ENCODE assay signal across 8 cellular contexts in the genomic region with DNA sequence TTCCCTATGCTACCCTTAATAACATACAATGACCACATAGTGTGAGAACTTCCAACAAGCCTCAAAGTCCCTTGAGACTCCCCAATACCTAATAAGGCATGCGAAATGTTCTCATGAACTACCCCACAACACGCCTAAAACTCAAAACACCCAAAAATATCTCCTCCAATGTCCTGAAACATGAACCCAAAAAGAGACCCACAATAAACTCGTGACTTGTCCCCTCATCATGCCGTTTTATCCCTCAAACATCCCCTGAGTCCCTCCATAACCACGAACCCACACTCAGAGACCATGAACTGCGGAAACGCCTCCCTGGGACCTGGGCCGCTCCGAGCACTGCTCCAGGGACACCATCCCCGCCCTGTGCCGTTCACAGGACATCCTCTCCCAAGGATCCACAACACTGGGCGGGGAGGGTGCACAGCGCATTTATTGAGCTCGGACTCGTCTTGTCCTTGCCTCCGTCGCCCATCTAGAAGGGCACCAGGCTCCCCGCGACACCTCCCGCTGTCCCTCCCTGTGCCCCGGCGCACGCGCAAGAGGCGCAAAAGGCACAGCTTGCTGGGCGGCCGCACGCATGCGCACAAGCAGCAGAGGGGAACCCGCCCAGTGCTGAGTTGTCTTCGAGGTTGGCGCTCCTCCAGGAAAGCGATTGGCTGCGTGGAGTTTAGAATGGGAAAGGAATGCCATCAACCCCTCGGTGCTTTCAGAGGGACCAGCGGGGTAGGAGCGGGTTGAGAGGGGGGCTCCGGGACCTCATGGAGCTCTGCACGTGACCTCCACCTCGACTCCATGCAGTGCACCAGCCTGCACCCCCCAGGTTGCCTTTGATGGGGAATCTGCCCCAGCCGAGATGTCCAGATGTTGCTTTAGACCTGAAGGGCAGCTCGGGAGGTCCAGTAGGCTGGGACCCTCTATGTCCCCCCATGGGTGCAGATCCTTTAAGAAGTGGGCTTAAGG. TPM values are rescaled to one million over a fixed set of nuclear protein-coding genes. Genes with fewer than 3 reads are reported as not detected.
DNase-seq lines count a peak whose midpoint lies in the region; ATAC-seq, FAIRE-seq and TF ChIP-seq lines count a peak whose summit lies in the region.

No MANE protein-coding gene starts in this region.

- H2AFZ ChIP-seq in HepG2 (ENCODE audit: low read length), result no peak overlapping the region

- intact Hi-C loops in activated CD4-positive, alpha-beta T cell treated with anti-CD3 and anti-CD28 coated beads for 36 hours (cut with DNase I, micrococcal nuclease), result loop anchor here in 1 of 2 experiments (1.0 kb wide), 1 partner anchor 17 kb away; no protein-coding TSS in a partner anchor
- intact Hi-C loops in HepG2 (cut with micrococcal nuclease; ENCODE audit: unreplicated experiment), result no loop called here

- H3K9me3 ChIP-seq in HepG2 (ENCODE audit: low read length), result no peaks in the 10 kb centered on the region

- in situ Hi-C loops in HepG2 (cut with HindIII; ENCODE audit: extremely low pct_ligation_motif_present, low pct_unique_long_range_greater_than_20kb), result no loop called here

- WGBS in HepG2 (ENCODE audit: low lambda C conversion rate), result 96% methylated on average over 42 of the region's 42 CpGs

- H3K27me3 ChIP-seq in H7 (ENCODE audit: control insufficient read depth, insufficient read depth, low read length) (no peaks in the 10 kb centered on the region), HepG2 (ENCODE audit: control insufficient read depth in 1 of 2, insufficient read depth in 2 of 2, low read length in 2 of 2) (no peaks in the 10 kb centered on the region)

- no peak overlapping the region for H3K27ac ChIP-seq in HepG2 (ENCODE audit: extremely low read length, insufficient read depth, low read length)

- peaks cover 13% of the 10 kb centered on the region for H3K4me1 Mint-ChIP-seq in activated CD4-positive, alpha-beta T cell treated with anti-CD3 and anti-CD28 coated beads for 36 hours

- POLR2A ChIA-PET in activated CD4-positive, alpha-beta T cell treated with anti-CD3 and anti-CD28 coated beads for 36 hours (lab: Charles Lee), result interaction anchor here (0.6 kb wide), 1 partner anchor 24 kb away, joined by 3 read pairs; no protein-coding TSS in a partner anchor
- POLR2A ChIA-PET in HepG2 (lab: Yijun Ruan, JAX), result no interaction called here

- H3K9me3 Mint-ChIP-seq in activated CD4-positive, alpha-beta T cell treated with anti-CD3 and anti-CD28 coated beads for 36 hours (ENCODE audit: low read depth), result no peaks in the 10 kb centered on the region

- H3K27ac Mint-ChIP-seq in activated CD4-positive, alpha-beta T cell treated with anti-CD3 and anti-CD28 coated beads for 36 hours, result peak overlapping the region; percentile 20

- no peaks in the 10 kb centered on the region for H4K20me1 ChIP-seq in HepG2 (ENCODE audit: insufficient read depth, low read length)

- no peak for TF ChIP-seq RAD21 in HepG2 (CRISPR knock-in tag; IDR thresholded peaks at IDR 0.05)

- H3K4me3 ChIP-seq in H7 (ENCODE audit: insufficient read depth, low read depth, low read length), result peak overlapping the region; percentile 17; the same call in 1 of the 2 replicates
- H3K4me3 ChIP-seq in HepG2 (replicated peaks in 1 of 3; ENCODE audit: insufficient read depth in 1 of 3, low read depth in 2 of 3, low read length in 3 of 3), result no peak overlapping the region

- no peak for TF ChIP-seq EP300 in HepG2 (IDR thresholded peaks at IDR 0.05; ENCODE audit: low read depth in 2 of 2, low read length in 2 of 2)
- TF ChIP-seq EP300 in HepG2 (CRISPR knock-in tag; IDR thresholded peaks at IDR 0.05; ENCODE audit: borderline replicate concordance), result no peak

- peak; percentile 99 for ATAC-seq in activated CD4-positive, alpha-beta T cell treated with anti-CD3 and anti-CD28 coated beads for 36 hours
- no peak for ATAC-seq in HepG2

- H3K4me2 ChIP-seq in HepG2 (ENCODE audit: low read depth, low read length), result no peak overlapping the region

- H3K4me3 Mint-ChIP-seq in activated CD4-positive, alpha-beta T cell treated with anti-CD3 and anti-CD28 coated beads for 36 hours, result peak overlapping the region; percentile 72

- TF ChIP-seq CTCF in HepG2 (CRISPR knock-in tag; IDR thresholded peaks at IDR 0.05), result no peak

- peak; percentile 83 for DNase-seq in DMS153 treated with DMSO at 0.1 percent for 48 hours (lab: John Stamatoyannopoulos, UW; ENCODE audit: unreplicated experiment)
- DNase-seq in H7, result no peak
- peak; percentile 90 for DNase-seq in NCI-H2196 treated with DMSO at 0.1 percent for 48 hours (lab: John Stamatoyannopoulos, UW; ENCODE audit: unreplicated experiment)
- DNase-seq in activated CD4-positive, alpha-beta T cell treated with anti-CD3 and anti-CD28 coated beads for 36 hours, result peak; percentile 93
- peak; percentile 96 for DNase-seq in cerebellum (ENCODE audit: low spot score)
- DNase-seq in HepG2 (ENCODE audit: low spot score), result no peak
- peak; percentile 90 for DNase-seq in stimulated activated CD4-positive, alpha-beta T cell treated with anti-CD3 and anti-CD28 coated beads, Interleukin-4, amount 100 ng/mL, for 24 hours
- DNase-seq in NCI-H510A (lab: John Stamatoyannopoulos, UW), result no peak

- CTCF ChIA-PET in activated CD4-positive, alpha-beta T cell treated with anti-CD3 and anti-CD28 coated beads for 36 hours (lab: Charles Lee), result interaction anchor here (0.6 to 1.6 kb wide), 13 partner anchors 10 to 540 kb away, joined by 3 to 12 read pairs (median 3); a partner anchor contains a TSS
- CTCF ChIA-PET in HepG2 (lab: Yijun Ruan, JAX; ENCODE audit: low intra/inter-chr PET ratio, low total read pairs), result no interaction called here

- no TSS peak for BruUV-seq in HepG2 (replicated peaks; lab: Mats Ljungman, UMichigan)

- FAIRE-seq in HepG2 (lab: Jason Lieb, UNC), result no peak

- H3K9ac ChIP-seq in HepG2 (ENCODE audit: insufficient read depth, low read depth, low read length), result no peak overlapping the region

- TF ChIP-seq POLR2A in HepG2 (IDR thresholded peaks at IDR 0.05; ENCODE audit: insufficient read depth in 1 of 2, low read depth in 2 of 2, low read length in 2 of 2), result no peak

- H3K27me3 Mint-ChIP-seq in activated CD4-positive, alpha-beta T cell treated with anti-CD3 and anti-CD28 coated beads for 36 hours, result no peaks in the 10 kb centered on the region

- H3K36me3 ChIP-seq in H7 (replicated peaks; ENCODE audit: control insufficient read depth, insufficient read depth, low read length), result no peaks in the 10 kb centered on the region
- H3K36me3 ChIP-seq in HepG2 (replicated peaks in 1 of 2; ENCODE audit: control insufficient read depth in 1 of 2, insufficient read depth in 2 of 2, low read length in 2 of 2), result no peaks in the 10 kb centered on the region

- no peaks in the 10 kb centered on the region for H3K79me2 ChIP-seq in HepG2 (ENCODE audit: insufficient read depth, low read length)

- no peaks in the 10 kb centered on the region for H3K36me3 Mint-ChIP-seq in activated CD4-positive, alpha-beta T cell treated with anti-CD3 and anti-CD28 coated beads for 36 hours (ENCODE audit: low read depth)

- H3K4me1 ChIP-seq in HepG2 (ENCODE audit: insufficient read depth, low read length), result peaks cover 88% of the 10 kb centered on the region

RNA-seq across cellular contexts. Expression of a gene that starts 8.8 kb away (rescaled TPM):
- total RNA-seq in H7 (2014; rRNA removed; shearing (Covaris generic)), result not detected in 2 replicates
- total RNA-seq in activated CD4-positive, alpha-beta T cell treated with anti-CD3 and anti-CD28 coated beads for 36 hours, result not detected
- total RNA-seq in cerebellum (0.45 TPM), HepG2 (2016; rRNA removed; fragmentation: Illumina TruSeq; extraction: Trizol) (not detected in 2 replicates)
- not detected in 2 replicates for total RNA-seq in HepG2 (2016; cell fraction: cytosol; rRNA removed; fragmentation: Illumina TruSeq; extraction: Trizol; ENCODE audit: low read depth)
- not detected in 2 replicates for total RNA-seq in HepG2 (2016; cell fraction: insoluble cytoplasmic fraction; rRNA removed; fragmentation: Illumina TruSeq; extraction: Trizol)
- total RNA-seq in HepG2 (2016; cell fraction: membrane; rRNA removed; fragmentation: Illumina TruSeq; extraction: Trizol), result not detected in 2 replicates
- not detected in 2 replicates for total RNA-seq in HepG2 (2016; cell fraction: nucleus; rRNA removed; fragmentation: Illumina TruSeq; extraction: Trizol)
- 4.9 and 5.5 TPM in 2 replicates for polyA plus RNA-seq in HepG2 (2011; rRNA removed)
- polyA plus RNA-seq in HepG2 (2011; cell fraction: cytosol; rRNA removed), result 2.7 and 4.0 TPM in 2 replicates
- polyA plus RNA-seq in HepG2 (2011; cell fraction: nucleus; rRNA removed), result 3.8 and 4.8 TPM in 2 replicates
- 3.1 and 5.9 TPM in 2 replicates for polyA plus RNA-seq in HepG2 (2012)
- not detected in 2 replicates for polyA plus RNA-seq in HepG2 (2016; cell fraction: cytosol; fragmentation: Illumina TruSeq; extraction: Trizol; ENCODE audit: low read depth)
- not detected in 2 replicates for polyA plus RNA-seq in HepG2 (2016; cell fraction: insoluble cytoplasmic fraction; fragmentation: Illumina TruSeq; extraction: Trizol; ENCODE audit: low read depth)
- not detected in 2 replicates for polyA plus RNA-seq in HepG2 (2016; cell fraction: membrane; fragmentation: Illumina TruSeq; extraction: Trizol; ENCODE audit: low read depth)
- not detected in 2 replicates for polyA plus RNA-seq in HepG2 (2016; cell fraction: nucleus; fragmentation: Illumina TruSeq; extraction: Trizol; ENCODE audit: insufficient read depth, low read depth)
- polyA minus RNA-seq in HepG2 (2011; rRNA and poly(A)+ RNA removed; ENCODE audit: low replicate concordance), result 1.1 and 15.3 TPM in 2 replicates
- polyA minus RNA-seq in HepG2 (2011; cell fraction: cytosol; rRNA and poly(A)+ RNA removed), result 0.99 TPM in 1 of 2 replicates, not detected in the other
- polyA minus RNA-seq in HepG2 (2011; cell fraction: nucleus; rRNA and poly(A)+ RNA removed), result 2.6 TPM in 1 of 2 replicates, not detected in the other

RNA-seq across cellular contexts. Expression of a gene that starts 10.5 kb away (rescaled TPM):
- 2.9 and 10.4 TPM in 2 replicates for total RNA-seq in H7 (2014; rRNA removed; shearing (Covaris generic))
- under 1 TPM; 0.66 to 0.67 TPM for total RNA-seq in activated CD4-positive, alpha-beta T cell treated with anti-CD3 and anti-CD28 coated beads for 36 hours
- total RNA-seq in cerebellum, result 2.7 TPM
- total RNA-seq in HepG2 (2016; rRNA removed; fragmentation: Illumina TruSeq; extraction: Trizol), result not detected in 2 replicates
- total RNA-seq in HepG2 (2016; cell fraction: cytosol; rRNA removed; fragmentation: Illumina TruSeq; extraction: Trizol; ENCODE audit: low read depth), result not detected in 2 replicates
- total RNA-seq in HepG2 (2016; cell fraction: insoluble cytoplasmic fraction; rRNA removed; fragmentation: Illumina TruSeq; extraction: Trizol), result not detected in 2 replicates
- total RNA-seq in HepG2 (2016; cell fraction: membrane; rRNA removed; fragmentation: Illumina TruSeq; extraction: Trizol), result not detected in 2 replicates
- not detected in 2 replicates for total RNA-seq in HepG2 (2016; cell fraction: nucleus; rRNA removed; fragmentation: Illumina TruSeq; extraction: Trizol)
- 2.8 and 4.2 TPM in 2 replicates for polyA plus RNA-seq in HepG2 (2011; rRNA removed)
- polyA plus RNA-seq in HepG2 (2011; cell fraction: cytosol; rRNA removed), result 1.2 and 2.3 TPM in 2 replicates
- polyA plus RNA-seq in HepG2 (2011; cell fraction: nucleus; rRNA removed), result 19.3 and 20.3 TPM in 2 replicates
- 2.5 and 5.6 TPM in 2 replicates for polyA plus RNA-seq in HepG2 (2012)
- not detected in 2 replicates for polyA plus RNA-seq in HepG2 (2016; cell fraction: cytosol; fragmentation: Illumina TruSeq; extraction: Trizol; ENCODE audit: low read depth)
- polyA plus RNA-seq in HepG2 (2016; cell fraction: insoluble cytoplasmic fraction; fragmentation: Illumina TruSeq; extraction: Trizol; ENCODE audit: low read depth), result not detected in 2 replicates
- polyA plus RNA-seq in HepG2 (2016; cell fraction: membrane; fragmentation: Illumina TruSeq; extraction: Trizol; ENCODE audit: low read depth), result not detected in 2 replicates
- polyA plus RNA-seq in HepG2 (2016; cell fraction: nucleus; fragmentation: Illumina TruSeq; extraction: Trizol; ENCODE audit: insufficient read depth, low read depth), result not detected in 2 replicates
- 0.16 and 2.2 TPM in 2 replicates for polyA minus RNA-seq in HepG2 (2011; rRNA and poly(A)+ RNA removed; ENCODE audit: low replicate concordance)
- polyA minus RNA-seq in HepG2 (2011; cell fraction: cytosol; rRNA and poly(A)+ RNA removed), result 0.59 and 0.88 TPM in 2 replicates
- 0.39 and 1.5 TPM in 2 replicates for polyA minus RNA-seq in HepG2 (2011; cell fraction: nucleus; rRNA and poly(A)+ RNA removed)

RNA-seq across cellular contexts. Expression of a gene that starts 14.2 kb away (rescaled TPM):
- total RNA-seq in H7 (2014; rRNA removed; shearing (Covaris generic)), result 5.0 and 6.1 TPM in 2 replicates
- 1 to 10 TPM; 1.9 to 2.4 TPM for total RNA-seq in activated CD4-positive, alpha-beta T cell treated with anti-CD3 and anti-CD28 coated beads for 36 hours
- 1.5 TPM for total RNA-seq in cerebellum
- total RNA-seq in HepG2 (2016; rRNA removed; fragmentation: Illumina TruSeq; extraction: Trizol), result not detected in 2 replicates
- total RNA-seq in HepG2 (2016; cell fraction: cytosol; rRNA removed; fragmentation: Illumina TruSeq; extraction: Trizol; ENCODE audit: low read depth), result 0.81 TPM in 1 of 2 replicates, not detected in the other
- not detected in 2 replicates for total RNA-seq in HepG2 (2016; cell fraction: insoluble cytoplasmic fraction; rRNA removed; fragmentation: Illumina TruSeq; extraction: Trizol)
- total RNA-seq in HepG2 (2016; cell fraction: membrane; rRNA removed; fragmentation: Illumina TruSeq; extraction: Trizol), result 0.83 and 1.4 TPM in 2 replicates
- total RNA-seq in HepG2 (2016; cell fraction: nucleus; rRNA removed; fragmentation: Illumina TruSeq; extraction: Trizol), result not detected in 2 replicates
- 27.0 and 31.2 TPM in 2 replicates for polyA plus RNA-seq in HepG2 (2011; rRNA removed)
- polyA plus RNA-seq in HepG2 (2011; cell fraction: cytosol; rRNA removed), result 20.2 and 28.4 TPM in 2 replicates
- 60.9 and 88.5 TPM in 2 replicates for polyA plus RNA-seq in HepG2 (2011; cell fraction: nucleus; rRNA removed)
- 49.0 and 114 TPM in 2 replicates for polyA plus RNA-seq in HepG2 (2012)
- 1.3 and 2.3 TPM in 2 replicates for polyA plus RNA-seq in HepG2 (2016; cell fraction: cytosol; fragmentation: Illumina TruSeq; extraction: Trizol; ENCODE audit: low read depth)
- 1.1 and 1.5 TPM in 2 replicates for polyA plus RNA-seq in HepG2 (2016; cell fraction: insoluble cytoplasmic fraction; fragmentation: Illumina TruSeq; extraction: Trizol; ENCODE audit: low read depth)
- polyA plus RNA-seq in HepG2 (2016; cell fraction: membrane; fragmentation: Illumina TruSeq; extraction: Trizol; ENCODE audit: low read depth), result 0.93 and 1.2 TPM in 2 replicates
- polyA plus RNA-seq in HepG2 (2016; cell fraction: nucleus; fragmentation: Illumina TruSeq; extraction: Trizol; ENCODE audit: insufficient read depth, low read depth), result 1.4 and 1.7 TPM in 2 replicates
- polyA minus RNA-seq in HepG2 (2011; rRNA and poly(A)+ RNA removed; ENCODE audit: low replicate concordance), result 11.9 TPM in 1 of 2 replicates, not detected in the other
- 7.0 and 12.8 TPM in 2 replicates for polyA minus RNA-seq in HepG2 (2011; cell fraction: cytosol; rRNA and poly(A)+ RNA removed)
- polyA minus RNA-seq in HepG2 (2011; cell fraction: nucleus; rRNA and poly(A)+ RNA removed), result 2.5 and 4.8 TPM in 2 replicates

RNA-seq across cellular contexts. Expression of a gene that starts 18.7 kb away (rescaled TPM):
- 1.3 and 1.8 TPM in 2 replicates for total RNA-seq in H7 (2014; rRNA removed; shearing (Covaris generic))
- under 1 TPM; 0.41 to 0.46 TPM for total RNA-seq in activated CD4-positive, alpha-beta T cell treated with anti-CD3 and anti-CD28 coated beads for 36 hours
- total RNA-seq in cerebellum, result 5.2 TPM
- total RNA-seq in HepG2 (2016; rRNA removed; fragmentation: Illumina TruSeq; extraction: Trizol), result not detected in 2 replicates
- total RNA-seq in HepG2 (2016; cell fraction: cytosol; rRNA removed; fragmentation: Illumina TruSeq; extraction: Trizol; ENCODE audit: low read depth), result not detected in 2 replicates
- total RNA-seq in HepG2 (2016; cell fraction: insoluble cytoplasmic fraction; rRNA removed; fragmentation: Illumina TruSeq; extraction: Trizol), result not detected in 2 replicates
- not detected in 2 replicates for total RNA-seq in HepG2 (2016; cell fraction: membrane; rRNA removed; fragmentation: Illumina TruSeq; extraction: Trizol)
- total RNA-seq in HepG2 (2016; cell fraction: nucleus; rRNA removed; fragmentation: Illumina TruSeq; extraction: Trizol), result not detected in 2 replicates
- polyA plus RNA-seq in HepG2 (2011; rRNA removed), result 0.17 and 0.55 TPM in 2 replicates
- polyA plus RNA-seq in HepG2 (2011; cell fraction: cytosol; rRNA removed), result not detected in 2 replicates
- polyA plus RNA-seq in HepG2 (2011; cell fraction: nucleus; rRNA removed), result 2.3 and 3.0 TPM in 2 replicates
- polyA plus RNA-seq in HepG2 (2012), result 0.40 and 0.55 TPM in 2 replicates
- not detected in 2 replicates for polyA plus RNA-seq in HepG2 (2016; cell fraction: cytosol; fragmentation: Illumina TruSeq; extraction: Trizol; ENCODE audit: low read depth)
- polyA plus RNA-seq in HepG2 (2016; cell fraction: insoluble cytoplasmic fraction; fragmentation: Illumina TruSeq; extraction: Trizol; ENCODE audit: low read depth), result not detected in 2 replicates
- not detected in 2 replicates for polyA plus RNA-seq in HepG2 (2016; cell fraction: membrane; fragmentation: Illumina TruSeq; extraction: Trizol; ENCODE audit: low read depth)
- polyA plus RNA-seq in HepG2 (2016; cell fraction: nucleus; fragmentation: Illumina TruSeq; extraction: Trizol; ENCODE audit: insufficient read depth, low read depth), result not detected in 2 replicates
- polyA minus RNA-seq in HepG2 (2011; rRNA and poly(A)+ RNA removed; ENCODE audit: low replicate concordance), result 1.1 TPM in 1 of 2 replicates, not detected in the other
- not detected in 2 replicates for polyA minus RNA-seq in HepG2 (2011; cell fraction: cytosol; rRNA and poly(A)+ RNA removed)
- polyA minus RNA-seq in HepG2 (2011; cell fraction: nucleus; rRNA and poly(A)+ RNA removed), result not detected in 2 replicates

RNA-seq across cellular contexts. Expression of a gene that starts 30.2 kb away (rescaled TPM):
- 101 and 115 TPM in 2 replicates for total RNA-seq in H7 (2014; rRNA removed; shearing (Covaris generic))
- total RNA-seq in activated CD4-positive, alpha-beta T cell treated with anti-CD3 and anti-CD28 coated beads for 36 hours, result 100 to 1,000 TPM; 261 to 358 TPM
- 1.00 TPM for total RNA-seq in cerebellum
- not detected in 2 replicates for total RNA-seq in HepG2 (2016; rRNA removed; fragmentation: Illumina TruSeq; extraction: Trizol)
- not detected in 2 replicates for total RNA-seq in HepG2 (2016; cell fraction: cytosol; rRNA removed; fragmentation: Illumina TruSeq; extraction: Trizol; ENCODE audit: low read depth)
- total RNA-seq in HepG2 (2016; cell fraction: insoluble cytoplasmic fraction; rRNA removed; fragmentation: Illumina TruSeq; extraction: Trizol), result not detected in 2 replicates
- not detected in 2 replicates for total RNA-seq in HepG2 (2016; cell fraction: membrane; rRNA removed; fragmentation: Illumina TruSeq; extraction: Trizol)
- total RNA-seq in HepG2 (2016; cell fraction: nucleus; rRNA removed; fragmentation: Illumina TruSeq; extraction: Trizol), result not detected in 2 replicates
- polyA plus RNA-seq in HepG2 (2011; rRNA removed), result 0.65 and 0.91 TPM in 2 replicates
- polyA plus RNA-seq in HepG2 (2011; cell fraction: cytosol; rRNA removed), result 1.2 TPM in 2 replicates
- 0.64 and 1.2 TPM in 2 replicates for polyA plus RNA-seq in HepG2 (2011; cell fraction: nucleus; rRNA removed)
- polyA plus RNA-seq in HepG2 (2012), result 1.1 and 2.2 TPM in 2 replicates
- 0.53 and 0.72 TPM in 2 replicates for polyA plus RNA-seq in HepG2 (2016; cell fraction: cytosol; fragmentation: Illumina TruSeq; extraction: Trizol; ENCODE audit: low read depth)
- polyA plus RNA-seq in HepG2 (2016; cell fraction: insoluble cytoplasmic fraction; fragmentation: Illumina TruSeq; extraction: Trizol; ENCODE audit: low read depth), result 0.29 TPM in 1 of 2 replicates, not detected in the other
- polyA plus RNA-seq in HepG2 (2016; cell fraction: membrane; fragmentation: Illumina TruSeq; extraction: Trizol; ENCODE audit: low read depth), result 0.47 TPM in 1 of 2 replicates, not detected in the other
- 0.89 TPM in 1 of 2 replicates, not detected in the other for polyA plus RNA-seq in HepG2 (2016; cell fraction: nucleus; fragmentation: Illumina TruSeq; extraction: Trizol; ENCODE audit: insufficient read depth, low read depth)
- polyA minus RNA-seq in HepG2 (2011; rRNA and poly(A)+ RNA removed; ENCODE audit: low replicate concordance), result 0.60 and 172 TPM in 2 replicates
- not detected in 2 replicates for polyA minus RNA-seq in HepG2 (2011; cell fraction: cytosol; rRNA and poly(A)+ RNA removed)
- not detected in 2 replicates for polyA minus RNA-seq in HepG2 (2011; cell fraction: nucleus; rRNA and poly(A)+ RNA removed)

Comparison
In these comparisons a context has a peak if more than half of its experiments do, and no peak if none do; other contexts are left out.
1. DNase-seq: peak in DMS153 treated with DMSO at 0.1 percent for 48 hours (single experiment), NCI-H2196 treated with DMSO at 0.1 percent for 48 hours (single experiment), activated CD4-positive, alpha-beta T cell treated with anti-CD3 and anti-CD28 coated beads for 36 hours (single experiment), cerebellum (single experiment) and stimulated activated CD4-positive, alpha-beta T cell treated with anti-CD3 and anti-CD28 coated beads, Interleukin-4, amount 100 ng/mL, for 24 hours (single experiment); none in H7 (single experiment), HepG2 (single experiment) and NCI-H510A (single experiment).